Comparison of ENCODE assay signal across 8 cellular contexts in the genomic region with DNA sequence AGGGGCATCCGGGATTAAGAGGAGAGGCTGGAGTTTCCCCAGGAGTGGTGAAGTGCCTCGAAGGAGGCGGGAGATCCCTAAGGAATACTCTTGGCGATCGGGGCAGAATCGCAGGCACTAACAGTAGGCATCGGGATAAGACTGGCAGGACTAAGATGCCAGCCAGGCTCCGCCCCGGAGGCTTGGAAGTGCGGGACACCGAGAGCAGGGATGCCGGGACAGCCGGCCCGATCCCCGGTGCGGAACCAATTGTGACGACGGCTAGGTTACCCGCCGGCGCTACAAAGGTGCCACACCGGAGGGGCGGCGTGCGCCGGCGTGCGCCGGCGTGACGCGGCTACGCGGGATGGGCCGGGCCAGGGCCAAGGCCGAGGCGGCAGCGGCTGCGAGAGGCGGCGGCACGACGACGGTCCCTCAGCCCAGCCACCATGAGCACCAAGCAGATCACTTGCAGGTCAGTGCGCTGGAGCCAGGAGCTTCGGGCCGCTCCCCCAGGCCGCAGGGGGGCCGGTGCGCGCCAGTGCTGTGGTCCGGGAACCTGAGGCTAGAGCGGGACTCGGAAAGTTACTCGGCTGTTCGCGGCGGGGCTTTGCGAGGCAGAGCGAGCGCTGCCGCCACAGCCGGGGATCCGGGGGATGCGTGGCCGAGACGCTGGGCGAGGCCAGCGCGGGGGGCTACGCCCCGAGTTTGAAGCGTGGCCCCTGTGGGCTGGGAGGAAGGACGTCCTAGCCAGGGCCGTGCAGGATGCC. TPM values are rescaled to one million over a fixed set of nuclear protein-coding genes. Genes with fewer than 3 reads are reported as not detected.
DNase-seq lines count a peak whose midpoint lies in the region; ATAC-seq and TF ChIP-seq lines count a peak whose summit lies in the region.

A gene with protein sequence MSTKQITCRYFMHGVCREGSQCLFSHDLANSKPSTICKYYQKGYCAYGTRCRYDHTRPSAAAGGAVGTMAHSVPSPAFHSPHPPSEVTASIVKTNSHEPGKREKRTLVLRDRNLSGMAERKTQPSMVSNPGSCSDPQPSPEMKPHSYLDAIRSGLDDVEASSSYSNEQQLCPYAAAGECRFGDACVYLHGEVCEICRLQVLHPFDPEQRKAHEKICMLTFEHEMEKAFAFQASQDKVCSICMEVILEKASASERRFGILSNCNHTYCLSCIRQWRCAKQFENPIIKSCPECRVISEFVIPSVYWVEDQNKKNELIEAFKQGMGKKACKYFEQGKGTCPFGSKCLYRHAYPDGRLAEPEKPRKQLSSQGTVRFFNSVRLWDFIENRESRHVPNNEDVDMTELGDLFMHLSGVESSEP (plus strand): TSS at position 365 of the 749 bp plus-strand sequence. CDS start 64 bp downstream, at position 429.

- peak within 1 kb of the TSS; percentile 90 for H3K4me3 Mint-ChIP-seq in activated T-cell treated with anti-CD3 and anti-CD28 coated beads, Interleukin-2, amount 50 U/mL, for 4 hours

- peak within 1 kb of the TSS; percentile 91 for H3K9ac ChIP-seq in HUES6 (ENCODE audit: low read length)

- ATAC-seq in GM21423 (IDR thresholded peaks at IDR 0.05; ENCODE audit: unreplicated experiment) = peak; percentile 74
- peak; percentile 96 for ATAC-seq in Panc1
- peak; percentile 97 to 98 for ATAC-seq in activated T-cell treated with anti-CD3 and anti-CD28 coated beads, Interleukin-2, amount 50 U/mL, for 4 hours
- peak; percentile 98 for ATAC-seq in esophagus mucosa

- H3K4me1 ChIP-seq in HUES6 (ENCODE audit: control insufficient read depth, insufficient read depth, low read length) = peaks cover 27% of the 10 kb centered on the region
- H3K4me1 ChIP-seq in Panc1 (ENCODE audit: control insufficient read depth, insufficient read depth, low read length) = peaks cover 30% of the 10 kb centered on the region
- H3K4me1 ChIP-seq in muscle layer of duodenum (ENCODE audit: control insufficient read depth in 1 of 2, insufficient read depth in 2 of 2, low read length in 2 of 2) = peaks cover 4 to 39% of the 10 kb centered on the region in 2 donors

- H3K4me3 ChIP-seq in HUES6 (ENCODE audit: low read depth, low read length) (peak within 1 kb of the TSS; percentile 81), Panc1 (ENCODE audit: low read depth in 2 of 2, low read length in 2 of 2) (peak within 1 kb of the TSS; percentile 88 to 89), muscle layer of duodenum (ENCODE audit: low read depth in 1 of 2, low read length in 2 of 2) (peak within 1 kb of the TSS; percentile 76 to 77)

- H3K9me3 ChIP-seq in HUES6 (ENCODE audit: control insufficient read depth, insufficient read depth, low read depth, low read length) (no peaks in the 10 kb centered on the region), Panc1 (ENCODE audit: control insufficient read depth, insufficient read depth, low read depth, low read length) (no peaks in the 10 kb centered on the region), muscle layer of duodenum (ENCODE audit: control insufficient read depth in 1 of 2, low read length in 2 of 2) (no peaks in the 10 kb centered on the region)

- H3K36me3 Mint-ChIP-seq in activated T-cell treated with anti-CD3 and anti-CD28 coated beads, Interleukin-2, amount 50 U/mL, for 4 hours (ENCODE audit: insufficient read depth) = no peaks in the 10 kb centered on the region

- H3K9me3 Mint-ChIP-seq in activated T-cell treated with anti-CD3 and anti-CD28 coated beads, Interleukin-2, amount 50 U/mL, for 4 hours = no peaks in the 10 kb centered on the region

- TF ChIP-seq CTCF in Panc1 (IDR thresholded peaks at IDR 0.05) = no peak

- peaks cover 28% of the 10 kb centered on the region for H3K27me3 Mint-ChIP-seq in activated T-cell treated with anti-CD3 and anti-CD28 coated beads, Interleukin-2, amount 50 U/mL, for 4 hours (ENCODE audit: low read depth)

- peak within 1 kb of the TSS; percentile 82 for H3K27ac ChIP-seq in HUES6 (ENCODE audit: low read depth, low read length)
- H3K27ac ChIP-seq in Panc1 (ENCODE audit: low read length) = peak within 1 kb of the TSS; percentile 82
- peak within 1 kb of the TSS; percentile 89 for H3K27ac ChIP-seq in muscle layer of duodenum (ENCODE audit: low read length)

- peaks cover 57% of the 10 kb centered on the region for H3K4me1 Mint-ChIP-seq in activated T-cell treated with anti-CD3 and anti-CD28 coated beads, Interleukin-2, amount 50 U/mL, for 4 hours (ENCODE audit: low read depth)

- intact Hi-C loops in Panc1 (cut with micrococcal nuclease; ENCODE audit: unreplicated experiment) = no loop called here

- DNase-seq in DMS 273 treated with DMSO at 0.1 percent for 48 hours (lab: John Stamatoyannopoulos, UW) (peak; percentile 60), Panc1 (ENCODE audit: low read depth, low spot score) (peak; percentile 54)
- peak; percentile 80 for DNase-seq in activated T-cell treated with anti-CD3 and anti-CD28 coated beads, Interleukin-2, amount 50 U/mL, for 4 hours
- peak; percentile 59 to 81 for DNase-seq in stimulated activated CD8-positive, alpha-beta memory T cell treated with anti-CD3 and anti-CD28 coated beads, Interleukin-7, amount 100 ng/mL, for 4 hours (ENCODE audit: low read depth in 2 of 2)

- no peaks in the 10 kb centered on the region for H3K27me3 ChIP-seq in HUES6 (ENCODE audit: control insufficient read depth, insufficient read depth, low read length)
- no peaks in the 10 kb centered on the region for H3K27me3 ChIP-seq in Panc1 (ENCODE audit: control insufficient read depth, insufficient read depth, low read length)
- peaks cover 4% of the 10 kb centered on the region for H3K27me3 ChIP-seq in muscle layer of duodenum (ENCODE audit: low read depth, low read length)

- CTCF ChIA-PET in Panc1 (lab: Charles Lee) = no interaction called here

- H3K36me3 ChIP-seq in HUES6 (ENCODE audit: control insufficient read depth, insufficient read depth, low read length) = no peaks in the 10 kb centered on the region
- H3K36me3 ChIP-seq in Panc1 (ENCODE audit: control insufficient read depth, insufficient read depth, low read length) = peaks cover 3% of the 10 kb centered on the region; the same call in 1 of the 2 replicates
- H3K36me3 ChIP-seq in muscle layer of duodenum (ENCODE audit: control insufficient read depth in 1 of 2, insufficient read depth in 2 of 2, low read length in 2 of 2) = no peaks in the 10 kb centered on the region

- BruUV-seq in Panc1 (replicated peaks; lab: Mats Ljungman, UMichigan) = no TSS peak

- in situ Hi-C loops in Panc1 (cut with HindIII; ENCODE audit: low pct_unique_long_range_greater_than_20kb, low sequenced_read_pairs) = no loop called here

- POLR2A ChIA-PET in Panc1 (lab: Charles Lee) = no interaction called here

RNA-seq across cellular contexts. Expression of the gene that starts here (rescaled TPM):
- total RNA-seq in Panc1 (2021; ENCODE audit: unreplicated experiment) = 19.4 TPM
- polyA plus RNA-seq in Panc1 (2012; ENCODE audit: insufficient read length) = 20.6 TPM
- 10 to 100 TPM; 37.7 to 43.7 (median 37.8) TPM for total RNA-seq in activated T-cell treated with anti-CD3 and anti-CD28 coated beads, Interleukin-2, amount 50 U/mL, for 4 hours
- total RNA-seq in esophagus mucosa = 20.6 TPM

Comparison
In these comparisons a context has a peak if more than half of its experiments do, and no peak if none do; other contexts are left out.
1. Peak in every context shown above with its lines: DNase-seq, ATAC-seq, H3K4me3 ChIP-seq and H3K27ac ChIP-seq.